13 cellular contexts compared by ENCODE assay signal in genomic region chr10:124306922-124307371, GRCh38.
DNase-seq lines count a peak whose midpoint lies in the region; ATAC-seq, FAIRE-seq and TF ChIP-seq lines count a peak whose summit lies in the region.
"Had no signal": no experiment of that assay in that cellular context is flagged by ENCODE, and none has a peak within 500 bp of the region (broad histone marks: within the 10 kb centered on the region; RNA-seq: fewer than 3 reads in every experiment).

No MANE protein-coding gene starts in this region.

- peak overlapping the region in 2 of 12 donors; percentile 22 to 84 for H3K27ac ChIP-seq in heart left ventricle
- peak overlapping the region in 1 of 2 donors; percentile 39 for H3K27ac ChIP-seq in right atrium auricular region
- H3K27ac ChIP-seq in GM12878 (ENCODE audit: control insufficient read depth, insufficient read depth), result no peak overlapping the region
- H3K27ac ChIP-seq in lung (ENCODE audit: low read depth in 1 of 2, low read length in 1 of 2), result peak overlapping the region in 1 of 2 donors; percentile 28
- H3K27ac ChIP-seq: tibial artery had no signal

- H3K9me3 ChIP-seq in heart left ventricle (no peaks in the 10 kb centered on the region), right atrium auricular region (no peaks in the 10 kb centered on the region), GM12878 (replicated peaks; ENCODE audit: control insufficient read depth, insufficient read depth, low read length) (no peaks in the 10 kb centered on the region; the same call in 2 of the 3 replicates), lung (ENCODE audit: control insufficient read depth in 2 of 2, insufficient read depth in 1 of 2, low read length in 1 of 2) (peaks cover 0 to 4% of the 10 kb centered on the region in 2 donors), BE2C (no peaks in the 10 kb centered on the region)
- H3K9me3 ChIP-seq: tibial artery had no signal

- H3K4me3 Mint-ChIP-seq in activated CD8-positive, alpha-beta memory T cell treated with anti-CD3 and anti-CD28 coated beads, Interleukin-2, amount 10 ng/mL, durations not matched to agents 7 days and 5 days, result no peak overlapping the region

- H3K4me3 ChIP-seq in heart left ventricle (no peak overlapping the region), right atrium auricular region (no peak overlapping the region), GM12878 (no peak overlapping the region), lung (no peak overlapping the region), BE2C (ENCODE audit: low read depth, low read length) (no peak overlapping the region)
- H3K4me3 ChIP-seq: tibial artery had no signal

- no peak overlapping the region for H3K9ac ChIP-seq in GM12878 (ENCODE audit: control insufficient read depth, insufficient read depth, low read length)

- H3K79me2 ChIP-seq in GM12878 (ENCODE audit: control insufficient read depth, insufficient read depth, low read length), result no peaks in the 10 kb centered on the region

- no peaks in the 10 kb centered on the region for H4K20me1 ChIP-seq in GM12878 (ENCODE audit: control insufficient read depth, insufficient read depth)

- H3K4me2 ChIP-seq in GM12878 (ENCODE audit: control insufficient read depth, insufficient read depth), result no peak overlapping the region

- peak in 3 of 4 donors; percentile 67 to 82 (median 78) for ATAC-seq in heart left ventricle
- ATAC-seq in GM12878, result no peak
- ATAC-seq in lung (ENCODE audit: insufficient read depth, low FRiP score), result peak; percentile 75
- ATAC-seq in GM21529 (IDR thresholded peaks at IDR 0.05; ENCODE audit: unreplicated experiment), result no peak
- ATAC-seq in activated CD8-positive, alpha-beta memory T cell treated with anti-CD3 and anti-CD28 coated beads, Interleukin-2, amount 10 ng/mL, durations not matched to agents 7 days and 5 days, result no peak
- ATAC-seq: left colon had no signal

- no TSS peak for BruUV-seq in GM12878 (replicated peaks; lab: Mats Ljungman, UMichigan)

- no peak overlapping the region for H2AFZ ChIP-seq in GM12878 (ENCODE audit: control insufficient read depth, low read depth, low read length)

- RAD21 ChIA-PET in GM12878 (lab: Charles Lee; ENCODE audit: unreplicated experiment), result no interaction called here

- CTCF ChIA-PET in GM12878 (lab: Yijun Ruan, JAX), result no interaction called here
- CTCF ChIA-PET in activated CD8-positive, alpha-beta memory T cell treated with anti-CD3 and anti-CD28 coated beads, Interleukin-2, amount 10 ng/mL, durations not matched to agents 7 days and 5 days (lab: Charles Lee), result no interaction called here

- 67 to 70% (median 70%) methylated on average over 4 of the region's 4 CpGs for WGBS in heart left ventricle, 4 donors
- WGBS in GM12878 (ENCODE audit: insufficient coverage, insufficient replicate concordance, low lambda C conversion rate, missing lambda C conversion rate), result 0% methylated on average over 4 of the region's 4 CpGs
- 44 to 61% methylated on average over 4 of the region's 4 CpGs for whole genome bisulfite sequencing in lung, 2 donors

- no peak for TF ChIP-seq POLR2A in heart left ventricle (IDR thresholded peaks at IDR 0.05)
- no peak for TF ChIP-seq POLR2A in GM12878 (IDR thresholded peaks at IDR 0.05; ENCODE audit: low read depth, low read length)

- H3K4me1 Mint-ChIP-seq in activated CD8-positive, alpha-beta memory T cell treated with anti-CD3 and anti-CD28 coated beads, Interleukin-2, amount 10 ng/mL, durations not matched to agents 7 days and 5 days, result no peaks in the 10 kb centered on the region

- no peak overlapping the region for H3K27ac Mint-ChIP-seq in activated CD8-positive, alpha-beta memory T cell treated with anti-CD3 and anti-CD28 coated beads, Interleukin-2, amount 10 ng/mL, durations not matched to agents 7 days and 5 days

- H3K36me3 ChIP-seq in heart left ventricle, result no peaks in the 10 kb centered on the region
- no peaks in the 10 kb centered on the region for H3K36me3 ChIP-seq in right atrium auricular region
- no peaks in the 10 kb centered on the region for H3K36me3 ChIP-seq in GM12878 (ENCODE audit: control insufficient read depth in 2 of 2, insufficient read depth in 2 of 2, low read length in 1 of 2)
- H3K36me3 ChIP-seq in lung (ENCODE audit: control insufficient read depth in 2 of 2, insufficient read depth in 2 of 2, low read length in 2 of 2), result no peaks in the 10 kb centered on the region
- H3K36me3 ChIP-seq in BE2C, result no peaks in the 10 kb centered on the region
- H3K36me3 ChIP-seq: tibial artery had no signal

- in situ Hi-C loops in GM12878 (cut with MboI), result no loop called here

- DNase-seq in heart left ventricle (no peak), right atrium auricular region (ENCODE audit: low spot score) (no peak), GM12878 (ENCODE audit: low read depth, low spot score) (no peak), lung (ENCODE audit: low spot score) (no peak), HCEC 1CT (no peak), BE2C (no peak)
- no peak for DNase-seq in activated CD8-positive, alpha-beta memory T cell treated with anti-CD3 and anti-CD28 coated beads, Interleukin-2, amount 10 ng/mL, durations not matched to agents 7 days and 5 days
- DNase-seq: cerebellar nuclear complex, left colon, NCI-H1092, NCI-H524 treated with DMSO at 0.1 percent for 48 hours had no signal

- no peak for TF ChIP-seq RAD21 in GM12878 (IDR thresholded peaks at IDR 0.05; ENCODE audit: insufficient read depth, low read depth, low read length)

- H3K27me3 ChIP-seq in heart left ventricle (no peaks in the 10 kb centered on the region), right atrium auricular region (no peaks in the 10 kb centered on the region), GM12878 (replicated peaks in 1 of 2; ENCODE audit: control insufficient read depth in 2 of 2, insufficient read depth in 2 of 2, low read length in 1 of 2) (no peaks in the 10 kb centered on the region), lung (ENCODE audit: control insufficient read depth, insufficient read depth) (no peaks in the 10 kb centered on the region), BE2C (no peaks in the 10 kb centered on the region)
- H3K27me3 ChIP-seq: tibial artery had no signal

- no peak for TF ChIP-seq EP300 in GM12878 (IDR thresholded peaks at IDR 0.05; ENCODE audit: borderline replicate concordance in 1 of 2, control insufficient read depth in 1 of 2, low read depth in 2 of 2, low read length in 2 of 2)

- TF ChIP-seq CTCF in heart left ventricle (IDR thresholded peaks at IDR 0.05) (no peak), right atrium auricular region (IDR thresholded peaks at IDR 0.05) (no peak), GM12878 (IDR thresholded peaks at IDR 0.05 in 2 of 3, conservative IDR thresholded peaks at IDR 0.05 in 1 of 3; ENCODE audit: control insufficient read depth in 2 of 3, extremely low read depth in 1 of 3, insufficient read depth in 1 of 3, low read depth in 3 of 3, low read length in 3 of 3) (no peak), lung (IDR thresholded peaks at IDR 0.05; ENCODE audit: control extremely low read depth, extremely low read depth) (no peak), BE2C (IDR thresholded peaks at IDR 0.05; ENCODE audit: low read depth, low read length) (no peak)

- no peaks in the 10 kb centered on the region for H3K9me3 Mint-ChIP-seq in activated CD8-positive, alpha-beta memory T cell treated with anti-CD3 and anti-CD28 coated beads, Interleukin-2, amount 10 ng/mL, durations not matched to agents 7 days and 5 days (ENCODE audit: low read depth)

- no peak for FAIRE-seq in GM12878 (lab: Jason Lieb, UNC)

- no peaks in the 10 kb centered on the region for H3K36me3 Mint-ChIP-seq in activated CD8-positive, alpha-beta memory T cell treated with anti-CD3 and anti-CD28 coated beads, Interleukin-2, amount 10 ng/mL, durations not matched to agents 7 days and 5 days

- POLR2A ChIA-PET in GM12878 (lab: Charles Lee), result no interaction called here

- SMC1A ChIA-PET in GM12878 (lab: Charles Lee; ENCODE audit: uncharacterized antibody, unreplicated experiment), result interaction anchor here (1.2 kb wide), 1 partner anchor 9 kb away, joined by 3 read pairs; no protein-coding TSS in a partner anchor

- peaks cover 0 to 11% (median 0%) of the 10 kb centered on the region in 12 donors for H3K4me1 ChIP-seq in heart left ventricle
- H3K4me1 ChIP-seq in right atrium auricular region, result no peaks in the 10 kb centered on the region
- no peaks in the 10 kb centered on the region for H3K4me1 ChIP-seq in GM12878 (ENCODE audit: control insufficient read depth, insufficient read depth, low read length)
- H3K4me1 ChIP-seq in lung (ENCODE audit: control insufficient read depth in 2 of 2, insufficient read depth in 2 of 2, low read length in 2 of 2), result no peaks in the 10 kb centered on the region
- H3K4me1 ChIP-seq in BE2C, result no peaks in the 10 kb centered on the region

- peaks cover 5% of the 10 kb centered on the region for H3K27me3 Mint-ChIP-seq in activated CD8-positive, alpha-beta memory T cell treated with anti-CD3 and anti-CD28 coated beads, Interleukin-2, amount 10 ng/mL, durations not matched to agents 7 days and 5 days

- intact Hi-C loops in heart left ventricle (cut with DNase I), result no loop called here
- intact Hi-C loops in GM12878 (cut with micrococcal nuclease; ENCODE audit: unreplicated experiment), result no loop called here

TF ChIP-seq in GM12878, 131 proteins besides CTCF, POLR2A, EP300 and RAD21:
- TF ChIP-seq ETV6 (conservative IDR thresholded peaks at IDR 0.05 in 1 of 2, IDR thresholded peaks at IDR 0.05 in 1 of 2; ENCODE audit: borderline replicate concordance in 1 of 2, low read depth in 1 of 2), result peak in 1 of 2 experiments; percentile 67; a peak in 1 of 4 replicates
- TF ChIP-seq SPI1 (IDR thresholded peaks at IDR 0.05; ENCODE audit: borderline replicate concordance, insufficient read depth, low read depth, low read length), result 0 out of 2 replicates have a peak, but pooled peaks have one; percentile 17
- no peak for TF ChIP-seq POLR2AphosphoS5 (IDR thresholded peaks at IDR 0.05; ENCODE audit: low read length)
- TF ChIP-seq BCL11A (IDR thresholded peaks at IDR 0.05; ENCODE audit: low read depth, low read length), result no peak

Comparison
In these comparisons a context has a peak if more than half of its experiments do, and no peak if none do; other contexts are left out.
1. ATAC-seq: peak in heart left ventricle (3 of 4) and lung (single experiment); none in GM12878 (single experiment), GM21529 (single experiment) and activated CD8-positive, alpha-beta memory T cell treated with anti-CD3 and anti-CD28 coated beads, Interleukin-2, amount 10 ng/mL, durations not matched to agents 7 days and 5 days (single experiment).